ENCODE assay signal across 1 cellular context in the genomic region with DNA sequence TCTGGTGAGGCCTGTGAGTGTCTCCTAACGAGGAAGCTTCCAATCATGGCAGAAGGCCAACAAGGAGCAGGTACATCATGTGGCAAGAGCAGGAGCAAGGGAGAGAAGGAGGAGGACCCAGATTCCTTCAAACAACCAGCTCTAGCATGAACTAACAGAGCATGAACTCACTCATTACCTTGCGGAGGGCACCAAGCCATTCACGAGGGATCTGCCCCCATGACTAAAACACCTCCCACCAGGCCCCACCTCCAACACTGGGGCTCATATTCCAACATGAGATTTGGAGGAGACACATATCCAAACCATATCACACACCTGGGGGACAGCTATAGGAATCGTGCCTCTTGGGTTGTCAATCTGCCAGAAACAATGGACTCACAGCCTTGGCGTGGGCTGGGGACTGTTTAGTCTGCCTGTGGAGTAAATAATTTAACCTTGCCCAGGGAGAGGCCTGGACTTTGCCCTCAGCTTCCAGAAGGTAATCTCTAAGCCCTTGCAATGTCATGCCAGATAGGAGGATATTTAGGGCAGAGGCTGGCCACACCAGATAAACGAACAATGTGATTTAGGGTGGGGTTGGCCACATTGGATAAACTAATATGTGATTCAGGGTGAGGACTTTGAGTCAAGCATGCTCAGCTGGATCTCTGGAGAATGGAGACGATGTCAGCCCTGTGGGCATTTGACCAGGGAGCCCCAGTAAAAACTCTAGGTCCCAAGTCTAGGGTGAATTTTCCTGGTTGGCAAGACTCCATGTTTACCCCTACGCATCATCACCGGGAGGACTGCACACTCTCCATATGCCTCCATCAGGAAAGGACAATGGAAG.
A peak's percentile ranks its signal among the peaks of the same experiment; 100 is the strongest.
TF ChIP-seq lines count a peak whose summit lies in the region.

No MANE protein-coding gene starts in this region.

TF ChIP-seq in HepG2, 621 proteins besides CTCF, POLR2A, EP300 and RAD21 (continued from another document and continues in another):
- TF ChIP-seq ATF7-NPFF (CRISPR knock-in tag; IDR thresholded peaks at IDR 0.05; ENCODE audit: low read depth) = no peak
- no peak for TF ChIP-seq SRF (IDR thresholded peaks at IDR 0.05; ENCODE audit: low read depth, low read length)
- TF ChIP-seq CBX5 (CRISPR knock-in tag; IDR thresholded peaks at IDR 0.05; ENCODE audit: borderline replicate concordance) = 0 out of 2 replicates have a peak, but pooled peaks have one; percentile 42
- TF ChIP-seq ZNF230 (CRISPR knock-in tag; IDR thresholded peaks at IDR 0.05) = no peak
- 0 out of 2 replicates have a peak, but pooled peaks have one; percentile 82 for TF ChIP-seq ZNF264 (CRISPR knock-in tag; IDR thresholded peaks at IDR 0.05)
- TF ChIP-seq ZNF44 (CRISPR knock-in tag; IDR thresholded peaks at IDR 0.05) = no peak
- TF ChIP-seq KLF6 (CRISPR knock-in tag; IDR thresholded peaks at IDR 0.05) = 0 out of 2 replicates have a peak, but pooled peaks have one; percentile 23
- TF ChIP-seq ZBTB26 (CRISPR knock-in tag; IDR thresholded peaks at IDR 0.05; ENCODE audit: borderline replicate concordance) = no peak
- no peak for TF ChIP-seq ZBTB2 (CRISPR knock-in tag; IDR thresholded peaks at IDR 0.05; ENCODE audit: low read depth)
- peak; percentile 22; the same call in 1 of the 2 replicates for TF ChIP-seq NR2C2 (CRISPR knock-in tag; IDR thresholded peaks at IDR 0.05; ENCODE audit: borderline replicate concordance)
- peak; percentile 42; the same call in 1 of the 2 replicates for TF ChIP-seq REPIN1 (CRISPR knock-in tag; IDR thresholded peaks at IDR 0.05; ENCODE audit: borderline replicate concordance, low read depth)
- TF ChIP-seq, protein P1, sequence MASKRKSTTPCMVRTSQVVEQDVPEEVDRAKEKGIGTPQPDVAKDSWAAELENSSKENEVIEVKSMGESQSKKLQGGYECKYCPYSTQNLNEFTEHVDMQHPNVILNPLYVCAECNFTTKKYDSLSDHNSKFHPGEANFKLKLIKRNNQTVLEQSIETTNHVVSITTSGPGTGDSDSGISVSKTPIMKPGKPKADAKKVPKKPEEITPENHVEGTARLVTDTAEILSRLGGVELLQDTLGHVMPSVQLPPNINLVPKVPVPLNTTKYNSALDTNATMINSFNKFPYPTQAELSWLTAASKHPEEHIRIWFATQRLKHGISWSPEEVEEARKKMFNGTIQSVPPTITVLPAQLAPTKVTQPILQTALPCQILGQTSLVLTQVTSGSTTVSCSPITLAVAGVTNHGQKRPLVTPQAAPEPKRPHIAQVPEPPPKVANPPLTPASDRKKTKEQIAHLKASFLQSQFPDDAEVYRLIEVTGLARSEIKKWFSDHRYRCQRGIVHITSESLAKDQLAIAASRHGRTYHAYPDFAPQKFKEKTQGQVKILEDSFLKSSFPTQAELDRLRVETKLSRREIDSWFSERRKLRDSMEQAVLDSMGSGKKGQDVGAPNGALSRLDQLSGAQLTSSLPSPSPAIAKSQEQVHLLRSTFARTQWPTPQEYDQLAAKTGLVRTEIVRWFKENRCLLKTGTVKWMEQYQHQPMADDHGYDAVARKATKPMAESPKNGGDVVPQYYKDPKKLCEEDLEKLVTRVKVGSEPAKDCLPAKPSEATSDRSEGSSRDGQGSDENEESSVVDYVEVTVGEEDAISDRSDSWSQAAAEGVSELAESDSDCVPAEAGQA (IDR thresholded peaks at IDR 0.05; ENCODE audit: low read depth) = no peak
- TF ChIP-seq, protein P1 (CRISPR knock-in tag; IDR thresholded peaks at IDR 0.05; ENCODE audit: borderline replicate concordance) = no peak
- 0 out of 2 replicates have a peak, but pooled peaks have one; percentile 29 for TF ChIP-seq ZNF614 (CRISPR knock-in tag; IDR thresholded peaks at IDR 0.05; ENCODE audit: borderline replicate concordance)
- TF ChIP-seq ZSCAN25 (CRISPR knock-in tag; IDR thresholded peaks at IDR 0.05) = peak; percentile 12; the same call in 1 of the 2 replicates
- peak; percentile 78 for TF ChIP-seq SAP130 (CRISPR knock-in tag; IDR thresholded peaks at IDR 0.05; ENCODE audit: low read depth)
- no peak for TF ChIP-seq ZNF546 (CRISPR knock-in tag; conservative IDR thresholded peaks at IDR 0.05)
- TF ChIP-seq, protein P2, sequence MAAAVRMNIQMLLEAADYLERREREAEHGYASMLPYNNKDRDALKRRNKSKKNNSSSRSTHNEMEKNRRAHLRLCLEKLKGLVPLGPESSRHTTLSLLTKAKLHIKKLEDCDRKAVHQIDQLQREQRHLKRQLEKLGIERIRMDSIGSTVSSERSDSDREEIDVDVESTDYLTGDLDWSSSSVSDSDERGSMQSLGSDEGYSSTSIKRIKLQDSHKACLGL (CRISPR knock-in tag; IDR thresholded peaks at IDR 0.05) = no peak
- TF ChIP-seq ZNF761 (CRISPR knock-in tag; conservative IDR thresholded peaks at IDR 0.05) = no peak
- TF ChIP-seq BORCS8-MEF2B (CRISPR knock-in tag; IDR thresholded peaks at IDR 0.05) = no peak; the same call in 1 of the 2 replicates
- peak; percentile 61; the same call in 1 of the 2 replicates for TF ChIP-seq YEATS4 (CRISPR knock-in tag; IDR thresholded peaks at IDR 0.05; ENCODE audit: borderline replicate concordance)
- no peak for TF ChIP-seq ZBTB1 (CRISPR knock-in tag; IDR thresholded peaks at IDR 0.05; ENCODE audit: borderline replicate concordance)
- TF ChIP-seq ZNF317 (CRISPR knock-in tag; IDR thresholded peaks at IDR 0.05) = peak; percentile 63
- TF ChIP-seq ZBTB38 (CRISPR knock-in tag; IDR thresholded peaks at IDR 0.05) = no peak
- TF ChIP-seq LCORL (IDR thresholded peaks at IDR 0.05) = no peak
- peak; percentile 84 for TF ChIP-seq LCORL (CRISPR knock-in tag; IDR thresholded peaks at IDR 0.05)
- TF ChIP-seq RCOR2 (CRISPR knock-in tag; IDR thresholded peaks at IDR 0.05) = peak; percentile 76
- no peak for TF ChIP-seq ZNF460 (CRISPR knock-in tag; IDR thresholded peaks at IDR 0.05; ENCODE audit: borderline replicate concordance)
- TF ChIP-seq HOXA5 (CRISPR knock-in tag; IDR thresholded peaks at IDR 0.05) = no peak
- peak; percentile 77 for TF ChIP-seq NCOA2 (CRISPR knock-in tag; IDR thresholded peaks at IDR 0.05)
- TF ChIP-seq ATRX (CRISPR knock-in tag; IDR thresholded peaks at IDR 0.05; ENCODE audit: borderline replicate concordance) = no peak
- no peak for TF ChIP-seq CHD2 (IDR thresholded peaks at IDR 0.05; ENCODE audit: low read depth, low read length)
- TF ChIP-seq ZBTB7A (CRISPR knock-in tag; IDR thresholded peaks at IDR 0.05) = peak; percentile 37; the same call in 1 of the 2 replicates
- TF ChIP-seq, protein P3, sequence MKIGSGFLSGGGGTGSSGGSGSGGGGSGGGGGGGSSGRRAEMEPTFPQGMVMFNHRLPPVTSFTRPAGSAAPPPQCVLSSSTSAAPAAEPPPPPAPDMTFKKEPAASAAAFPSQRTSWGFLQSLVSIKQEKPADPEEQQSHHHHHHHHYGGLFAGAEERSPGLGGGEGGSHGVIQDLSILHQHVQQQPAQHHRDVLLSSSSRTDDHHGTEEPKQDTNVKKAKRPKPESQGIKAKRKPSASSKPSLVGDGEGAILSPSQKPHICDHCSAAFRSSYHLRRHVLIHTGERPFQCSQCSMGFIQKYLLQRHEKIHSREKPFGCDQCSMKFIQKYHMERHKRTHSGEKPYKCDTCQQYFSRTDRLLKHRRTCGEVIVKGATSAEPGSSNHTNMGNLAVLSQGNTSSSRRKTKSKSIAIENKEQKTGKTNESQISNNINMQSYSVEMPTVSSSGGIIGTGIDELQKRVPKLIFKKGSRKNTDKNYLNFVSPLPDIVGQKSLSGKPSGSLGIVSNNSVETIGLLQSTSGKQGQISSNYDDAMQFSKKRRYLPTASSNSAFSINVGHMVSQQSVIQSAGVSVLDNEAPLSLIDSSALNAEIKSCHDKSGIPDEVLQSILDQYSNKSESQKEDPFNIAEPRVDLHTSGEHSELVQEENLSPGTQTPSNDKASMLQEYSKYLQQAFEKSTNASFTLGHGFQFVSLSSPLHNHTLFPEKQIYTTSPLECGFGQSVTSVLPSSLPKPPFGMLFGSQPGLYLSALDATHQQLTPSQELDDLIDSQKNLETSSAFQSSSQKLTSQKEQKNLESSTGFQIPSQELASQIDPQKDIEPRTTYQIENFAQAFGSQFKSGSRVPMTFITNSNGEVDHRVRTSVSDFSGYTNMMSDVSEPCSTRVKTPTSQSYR (CRISPR knock-in tag; IDR thresholded peaks at IDR 0.05; ENCODE audit: borderline replicate concordance) = 0 out of 2 replicates have a peak, but pooled peaks have one; percentile 8
- peak; percentile 61 for TF ChIP-seq ZGPAT (CRISPR knock-in tag; IDR thresholded peaks at IDR 0.05)
- TF ChIP-seq, protein P4, sequence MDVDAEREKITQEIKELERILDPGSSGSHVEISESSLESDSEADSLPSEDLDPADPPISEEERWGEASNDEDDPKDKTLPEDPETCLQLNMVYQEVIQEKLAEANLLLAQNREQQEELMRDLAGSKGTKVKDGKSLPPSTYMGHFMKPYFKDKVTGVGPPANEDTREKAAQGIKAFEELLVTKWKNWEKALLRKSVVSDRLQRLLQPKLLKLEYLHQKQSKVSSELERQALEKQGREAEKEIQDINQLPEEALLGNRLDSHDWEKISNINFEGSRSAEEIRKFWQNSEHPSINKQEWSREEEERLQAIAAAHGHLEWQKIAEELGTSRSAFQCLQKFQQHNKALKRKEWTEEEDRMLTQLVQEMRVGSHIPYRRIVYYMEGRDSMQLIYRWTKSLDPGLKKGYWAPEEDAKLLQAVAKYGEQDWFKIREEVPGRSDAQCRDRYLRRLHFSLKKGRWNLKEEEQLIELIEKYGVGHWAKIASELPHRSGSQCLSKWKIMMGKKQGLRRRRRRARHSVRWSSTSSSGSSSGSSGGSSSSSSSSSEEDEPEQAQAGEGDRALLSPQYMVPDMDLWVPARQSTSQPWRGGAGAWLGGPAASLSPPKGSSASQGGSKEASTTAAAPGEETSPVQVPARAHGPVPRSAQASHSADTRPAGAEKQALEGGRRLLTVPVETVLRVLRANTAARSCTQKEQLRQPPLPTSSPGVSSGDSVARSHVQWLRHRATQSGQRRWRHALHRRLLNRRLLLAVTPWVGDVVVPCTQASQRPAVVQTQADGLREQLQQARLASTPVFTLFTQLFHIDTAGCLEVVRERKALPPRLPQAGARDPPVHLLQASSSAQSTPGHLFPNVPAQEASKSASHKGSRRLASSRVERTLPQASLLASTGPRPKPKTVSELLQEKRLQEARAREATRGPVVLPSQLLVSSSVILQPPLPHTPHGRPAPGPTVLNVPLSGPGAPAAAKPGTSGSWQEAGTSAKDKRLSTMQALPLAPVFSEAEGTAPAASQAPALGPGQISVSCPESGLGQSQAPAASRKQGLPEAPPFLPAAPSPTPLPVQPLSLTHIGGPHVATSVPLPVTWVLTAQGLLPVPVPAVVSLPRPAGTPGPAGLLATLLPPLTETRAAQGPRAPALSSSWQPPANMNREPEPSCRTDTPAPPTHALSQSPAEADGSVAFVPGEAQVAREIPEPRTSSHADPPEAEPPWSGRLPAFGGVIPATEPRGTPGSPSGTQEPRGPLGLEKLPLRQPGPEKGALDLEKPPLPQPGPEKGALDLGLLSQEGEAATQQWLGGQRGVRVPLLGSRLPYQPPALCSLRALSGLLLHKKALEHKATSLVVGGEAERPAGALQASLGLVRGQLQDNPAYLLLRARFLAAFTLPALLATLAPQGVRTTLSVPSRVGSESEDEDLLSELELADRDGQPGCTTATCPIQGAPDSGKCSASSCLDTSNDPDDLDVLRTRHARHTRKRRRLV (CRISPR knock-in tag; IDR thresholded peaks at IDR 0.05) = 0 out of 2 replicates have a peak, but pooled peaks have one; percentile 50
- no peak for TF ChIP-seq RBM39 (IDR thresholded peaks at IDR 0.05; ENCODE audit: low read depth, low read length, poor library complexity, severe bottlenecking)
- TF ChIP-seq MXI1 (IDR thresholded peaks at IDR 0.05; ENCODE audit: borderline replicate concordance, low read depth, low read length) = no peak
